Comparison of ENCODE assay signal across 14 cellular contexts in genomic region chr16:69276143-69277115, GRCh38. TPM values are rescaled to one million over a fixed set of nuclear protein-coding genes. Genes with fewer than 3 reads are reported as not detected.
DNase-seq lines count a peak whose midpoint lies in the region; ATAC-seq and TF ChIP-seq lines count a peak whose summit lies in the region.
"Had no signal": no experiment of that assay in that cellular context is flagged by ENCODE, and none has a peak within 500 bp of the region (broad histone marks: within the 10 kb centered on the region; RNA-seq: fewer than 3 reads in every experiment).

No MANE protein-coding gene starts in this region.

- no CpG with 5 or more reads among the region's 7 CpGs for WGBS in H9 (ENCODE audit: extremely low coverage, insufficient read length, low lambda C conversion rate)

- H2BK15ac ChIP-seq in H9 (ENCODE audit: low read depth, low read length) = no peak overlapping the region

- POLR2A ChIA-PET in AG04449 (lab: Yijun Ruan, JAX) = interaction anchor here (0.8 to 1.5 kb wide), 2 partner anchors 83 to 126 kb away, joined by 3 read pairs; no protein-coding TSS in a partner anchor

- H3K79me2 ChIP-seq in fibroblast of lung (ENCODE audit: control insufficient read depth, insufficient read depth, low read length) = peaks cover 14% of the 10 kb centered on the region
- H3K79me2 ChIP-seq in H9 (ENCODE audit: insufficient read depth, low read length) = no peaks in the 10 kb centered on the region

- H3K79me1 ChIP-seq in H9 (ENCODE audit: insufficient read depth, low read depth, low read length, poor library complexity, severe bottlenecking) = no peaks in the 10 kb centered on the region

- H3K9me3 ChIP-seq in fibroblast of lung (ENCODE audit: control insufficient read depth, insufficient read depth, low read depth, low read length) = no peaks in the 10 kb centered on the region
- no peaks in the 10 kb centered on the region for H3K9me3 ChIP-seq in H9 (ENCODE audit: control insufficient read depth, low read depth, low read length)
- H3K9me3 ChIP-seq: right lobe of liver had no signal

- H4K20me1 ChIP-seq in fibroblast of lung (ENCODE audit: control insufficient read depth, extremely low read depth, insufficient read depth, low read length) = no peaks in the 10 kb centered on the region
- H4K20me1 ChIP-seq in H9 (ENCODE audit: control insufficient read depth, insufficient read depth, insufficient read length) = no peaks in the 10 kb centered on the region

- no peak overlapping the region for H3K9ac ChIP-seq in fibroblast of lung (ENCODE audit: insufficient read depth, low read length)
- no peak overlapping the region for H3K9ac ChIP-seq in H9 (ENCODE audit: extremely low read depth, insufficient read length, low read length)

- H3K23ac ChIP-seq in H9 (ENCODE audit: insufficient read length, low read depth, low read length) = no peak overlapping the region

- H3K14ac ChIP-seq in H9 (ENCODE audit: insufficient read depth, low read length) = no peak overlapping the region

- H3K27ac Mint-ChIP-seq in nephron progenitor cell (peak overlapping the region; percentile 37), H9 (no peak overlapping the region)
- no peak overlapping the region for H3K27ac Mint-ChIP-seq in activated T-helper 17 cell treated with anti-CD3 and anti-CD28 coated beads, Interleukin-2, amount 50 U/mL, for 72 hours
- H3K27ac Mint-ChIP-seq: activated CD4-positive, alpha-beta T cell treated with anti-CD3 and anti-CD28 coated beads for 36 hours had no signal

- H3K27me3 Mint-ChIP-seq in nephron progenitor cell (ENCODE audit: low read depth, poor library complexity) = no peaks in the 10 kb centered on the region
- no peaks in the 10 kb centered on the region for H3K27me3 Mint-ChIP-seq in activated T-helper 17 cell treated with anti-CD3 and anti-CD28 coated beads, Interleukin-2, amount 50 U/mL, for 72 hours
- H3K27me3 Mint-ChIP-seq in H9 (ENCODE audit: low read depth) = no peaks in the 10 kb centered on the region
- H3K27me3 Mint-ChIP-seq: activated CD4-positive, alpha-beta T cell treated with anti-CD3 and anti-CD28 coated beads for 36 hours had no signal

- H3K4ac ChIP-seq in H9 (ENCODE audit: low read depth, low read length) = no peak overlapping the region

- H2AFZ ChIP-seq in fibroblast of lung (ENCODE audit: low read length) = no peak overlapping the region
- no peak overlapping the region for H2AFZ ChIP-seq in H9 (ENCODE audit: low read length)

- H3K4me3 Mint-ChIP-seq in nephron progenitor cell (no peak overlapping the region), H9 (no peak overlapping the region)
- no peak overlapping the region for H3K4me3 Mint-ChIP-seq in activated T-helper 17 cell treated with anti-CD3 and anti-CD28 coated beads, Interleukin-2, amount 50 U/mL, for 72 hours
- H3K4me3 Mint-ChIP-seq: activated CD4-positive, alpha-beta T cell treated with anti-CD3 and anti-CD28 coated beads for 36 hours had no signal

- ATAC-seq in activated T-helper 17 cell treated with anti-CD3 and anti-CD28 coated beads, Interleukin-2, amount 50 U/mL, for 72 hours (replicated peaks) = no peak
- ATAC-seq: activated CD4-positive, alpha-beta T cell treated with anti-CD3 and anti-CD28 coated beads for 36 hours; right lobe of liver had no signal

- no peak overlapping the region for H3K18ac ChIP-seq in H9 (ENCODE audit: insufficient read length, low read depth, low read length)

- H2BK20ac ChIP-seq in H9 (ENCODE audit: low read depth, low read length, poor library complexity, severe bottlenecking) = no peak overlapping the region

- H3K27ac ChIP-seq in fibroblast of lung (ENCODE audit: insufficient read depth, low read length) = peak overlapping the region; percentile 74
- no peak overlapping the region for H3K27ac ChIP-seq in H9 (ENCODE audit: insufficient read length, low read depth, low read length)
- H3K27ac ChIP-seq: C4-2B, right lobe of liver had no signal

- H3K36me3 ChIP-seq in fibroblast of lung (ENCODE audit: control insufficient read depth, insufficient read depth, low read length) = no peaks in the 10 kb centered on the region
- H3K36me3 ChIP-seq: right lobe of liver had no signal

- H3K23me2 ChIP-seq in H9 (ENCODE audit: insufficient read length, low read depth, low read length, poor library complexity, severe bottlenecking) = no peaks in the 10 kb centered on the region

- H2AK5ac ChIP-seq in H9 (ENCODE audit: insufficient read length, low read length) = no peak overlapping the region

- no peak overlapping the region for H2BK5ac ChIP-seq in H9 (ENCODE audit: insufficient read length, low read length)

- H4K5ac ChIP-seq in H9 (ENCODE audit: insufficient read length, low read depth, low read length) = no peak overlapping the region

- H3K4me3 ChIP-seq in AG04449 (ENCODE audit: low read depth, low read length) (peak overlapping the region; percentile 31; the same call in 1 of the 2 replicates), fibroblast of lung (replicated peaks in 1 of 4; ENCODE audit: control extremely low read depth in 1 of 4, insufficient read depth in 1 of 4, low read depth in 3 of 4, low read length in 4 of 4) (peak overlapping the region in 3 of 4 experiments; percentile 7 to 35 (median 11))
- H3K4me3 ChIP-seq: right lobe of liver had no signal

- DNase-seq in AG04449 (ENCODE audit: low read depth, low spot score) = peak; percentile 93
- peak; percentile 74 for DNase-seq in M059J (ENCODE audit: low read depth)
- peak; percentile 98 to 99 for DNase-seq in fibroblast of lung (ENCODE audit: low read depth in 2 of 2)
- DNase-seq in nephron progenitor cell = no peak
- no peak for DNase-seq in iPS-NIHi11 (ENCODE audit: low spot score)
- no peak for DNase-seq in stimulated activated CD4-positive, alpha-beta T cell treated with anti-CD3 and anti-CD28 coated beads, Interleukin-2, amount 100 ng/mL, for 24 hours
- DNase-seq in H9 = no peak
- DNase-seq: activated CD4-positive, alpha-beta T cell treated with anti-CD3 and anti-CD28 coated beads for 36 hours; activated gamma-delta T cell treated with Interleukin-2 at 50 U/mL for 16 hours; effector CD8-positive, alpha-beta T cell; islet precursor cell; right lobe of liver had no signal

- no peak overlapping the region for H2BK120ac ChIP-seq in H9 (ENCODE audit: low read depth, low read length, poor library complexity, severe bottlenecking)

- no peaks in the 10 kb centered on the region for H3K27me3 ChIP-seq in fibroblast of lung (ENCODE audit: control insufficient read depth, insufficient read depth, low read length)
- no peaks in the 10 kb centered on the region for H3K27me3 ChIP-seq in H9 (ENCODE audit: insufficient read depth, low read length)
- H3K27me3 ChIP-seq: right lobe of liver had no signal

- no peak overlapping the region for H3T11ph ChIP-seq in H9 (ENCODE audit: low read length)

- peaks cover 23% of the 10 kb centered on the region for H3K4me1 ChIP-seq in fibroblast of lung (ENCODE audit: control insufficient read depth, extremely low read depth, insufficient read depth, low read length)
- no peaks in the 10 kb centered on the region for H3K4me1 ChIP-seq in H9 (ENCODE audit: insufficient read depth, low read length)
- H3K4me1 ChIP-seq: right lobe of liver had no signal

- no peak for TF ChIP-seq CTCF in AG04449 (IDR thresholded peaks at IDR 0.05; ENCODE audit: insufficient read depth, low read length, missing control alignments)
- no peak for TF ChIP-seq CTCF in fibroblast of lung (conservative IDR thresholded peaks at IDR 0.05 in 1 of 2, IDR thresholded peaks at IDR 0.05 in 1 of 2; ENCODE audit: low read depth in 1 of 2, low read length in 2 of 2)
- TF ChIP-seq CTCF in nephron progenitor cell (IDR thresholded peaks at IDR 0.05) = no peak
- TF ChIP-seq CTCF in H9 (conservative IDR thresholded peaks at IDR 0.05) = no peak

- H3K4me2 ChIP-seq in fibroblast of lung (ENCODE audit: extremely low read depth, insufficient read depth, low read length) (peak overlapping the region; percentile 80), H9 (ENCODE audit: insufficient read depth, insufficient read length, low read length) (no peak overlapping the region)

- H3K4me1 Mint-ChIP-seq in nephron progenitor cell = no peaks in the 10 kb centered on the region
- H3K4me1 Mint-ChIP-seq in activated T-helper 17 cell treated with anti-CD3 and anti-CD28 coated beads, Interleukin-2, amount 50 U/mL, for 72 hours = no peaks in the 10 kb centered on the region
- peaks cover 0 to 2% of the 10 kb centered on the region in 2 experiments; a peak in 1 of 4 replicates for H3K4me1 Mint-ChIP-seq in H9
- H3K4me1 Mint-ChIP-seq: activated CD4-positive, alpha-beta T cell treated with anti-CD3 and anti-CD28 coated beads for 36 hours had no signal

- H3K9me3 Mint-ChIP-seq in nephron progenitor cell (peaks cover 8% of the 10 kb centered on the region), H9 (no peaks in the 10 kb centered on the region)
- no peaks in the 10 kb centered on the region for H3K9me3 Mint-ChIP-seq in activated T-helper 17 cell treated with anti-CD3 and anti-CD28 coated beads, Interleukin-2, amount 50 U/mL, for 72 hours

- H3K36me3 Mint-ChIP-seq in nephron progenitor cell (ENCODE audit: low read depth) = peaks cover 40% of the 10 kb centered on the region
- no peaks in the 10 kb centered on the region for H3K36me3 Mint-ChIP-seq in activated T-helper 17 cell treated with anti-CD3 and anti-CD28 coated beads, Interleukin-2, amount 50 U/mL, for 72 hours (ENCODE audit: low read depth)
- peaks cover 7 to 16% (median 12%) of the 10 kb centered on the region in 3 experiments; a peak in 5 of 7 replicates for H3K36me3 Mint-ChIP-seq in H9 (ENCODE audit: insufficient read depth in 1 of 3, low read depth in 3 of 3)

- no peak overlapping the region for H4K8ac ChIP-seq in H9 (replicated peaks; ENCODE audit: insufficient read length, low read depth, low read length)

- H4K91ac ChIP-seq in H9 (ENCODE audit: insufficient read length, low read depth, low read length) = no peak overlapping the region

- H2BK12ac ChIP-seq in H9 (ENCODE audit: insufficient read length, low read depth, low read length) = no peak overlapping the region

- H3K56ac ChIP-seq in H9 (ENCODE audit: insufficient read length, low read depth, low read length) = no peak overlapping the region

- CTCF ChIA-PET in AG04449 (lab: Yijun Ruan, JAX) = interaction anchor here (1.3 to 2.3 kb wide), 4 partner anchors 9 to 126 kb away, joined by 3 to 19 read pairs (median 4); no protein-coding TSS in a partner anchor

RNA-seq across cellular contexts. Expression of gene VPS4A, which starts 34.7 kb away (rescaled TPM):
- total RNA-seq in M059J (2014; rRNA removed; shearing (Covaris generic)) = 27.8 and 32.1 TPM in 2 replicates
- total RNA-seq in fibroblast of lung = 30.0 and 39.8 TPM in 2 replicates
- polyA plus RNA-seq in fibroblast of lung = 14.5 and 18.4 TPM in 2 replicates
- 37.2 and 45.6 TPM in 2 replicates for polyA plus RNA-seq in fibroblast of lung (2012)
- 32.7 and 47.3 TPM in 2 replicates for polyA minus RNA-seq in fibroblast of lung (ENCODE audit: low replicate concordance)
- 10 to 100 TPM; 20.7 to 26.9 TPM for total RNA-seq in activated T-helper 17 cell treated with anti-CD3 and anti-CD28 coated beads, Interleukin-2, amount 50 U/mL, for 72 hours
- total RNA-seq in H9 (2021) = 27.1 and 28.3 TPM in 2 replicates

RNA-seq across cellular contexts. Expression of gene PDF, which starts 54.0 kb away (rescaled TPM):
- 23.5 and 29.5 TPM in 2 replicates for total RNA-seq in M059J (2014; rRNA removed; shearing (Covaris generic))
- total RNA-seq in fibroblast of lung (13.4 and 14.4 TPM in 2 replicates), H9 (2021) (36.3 and 36.4 TPM in 2 replicates)
- 8.7 and 9.2 TPM in 2 replicates for polyA plus RNA-seq in fibroblast of lung
- polyA plus RNA-seq in fibroblast of lung (2012) = 7.2 and 13.6 TPM in 2 replicates
- 0.31 and 0.52 TPM in 2 replicates for polyA minus RNA-seq in fibroblast of lung (ENCODE audit: low replicate concordance)
- total RNA-seq in activated T-helper 17 cell treated with anti-CD3 and anti-CD28 coated beads, Interleukin-2, amount 50 U/mL, for 72 hours = 10 to 100 TPM in 1 of 2 donors, 1 to 10 TPM in 1; 8.4 to 20.6 TPM

Comparison
In these comparisons a context has a peak if more than half of its experiments do, and no peak if none do; other contexts are left out.
1. DNase-seq: peak in AG04449 (single experiment), M059J (single experiment) and fibroblast of lung (2 of 2); none in nephron progenitor cell (single experiment), iPS-NIHi11 (single experiment), stimulated activated CD4-positive, alpha-beta T cell treated with anti-CD3 and anti-CD28 coated beads, Interleukin-2, amount 100 ng/mL, for 24 hours (0 of 2) and H9 (single experiment).